22 cellular contexts compared by ENCODE assay signal in genomic region chr6:134146268-134147032, GRCh38.
"Had no signal": no experiment of that assay in that cellular context is flagged by ENCODE, and none has a peak within 500 bp of the region (broad histone marks: within the 10 kb centered on the region; RNA-seq: fewer than 3 reads in every experiment).

No MANE protein-coding gene starts in this region.

- ATAC-seq: activated CD8-positive, alpha-beta T cell treated with anti-CD3 and anti-CD28 coated beads, Interleukin-2, amount 10 ng/mL, durations not matched to agents 7 days and 5 days; body of pancreas had no signal

- H3K36me3 ChIP-seq: left ventricle myocardium inferior, suprapubic skin, upper lobe of left lung had no signal

- H3K27me3 ChIP-seq: body of pancreas, suprapubic skin, upper lobe of left lung had no signal

- DNase-seq: activated CD4-positive, alpha-beta T cell treated with anti-CD3 and anti-CD28 coated beads for 48 hours; activated CD8-positive, alpha-beta memory T cell treated with anti-CD3 and anti-CD28 coated beads, Interleukin-2, amount 50 U/mL, for 4 hours; activated CD8-positive, alpha-beta T cell treated with anti-CD3 and anti-CD28 coated beads, Interleukin-2, amount 10 ng/mL, durations not matched to agents 7 days and 5 days; activated effector memory CD4-positive, alpha-beta T cell treated with anti-CD3 and anti-CD28 coated beads, Interleukin-2, amount 50 U/mL, for 16 hours; activated T-cell treated with anti-CD3 and anti-CD28 coated beads, Interleukin-2, amount 50 U/mL, for 48 hours; amygdala; body of pancreas; cerebellar nuclear complex; dermis blood vessel endothelial cell; endodermal cell; glutamatergic neuron; hypothalamus; left ventricle myocardium inferior; posterior cingulate gyrus; retina; stimulated activated CD4-positive, alpha-beta T cell treated with anti-CD3 and anti-CD28 coated beads, Interleukin-4, amount 100 ng/mL, for 4 hours; stimulated activated CD8-positive, alpha-beta memory T cell treated with anti-CD3 and anti-CD28 coated beads, Interleukin-4, amount 100 ng/mL, for 48 hours; stimulated activated naive CD4-positive, alpha-beta T cell treated with Interleukin-2 at 50 U/mL for 16 hours; SW 1271; upper lobe of left lung had no signal

- H3K27ac ChIP-seq: body of pancreas, left ventricle myocardium inferior, skin epidermis, suprapubic skin, upper lobe of left lung had no signal

- H3K9me3 ChIP-seq: body of pancreas, left ventricle myocardium inferior, suprapubic skin, upper lobe of left lung had no signal

- H3K4me3 ChIP-seq: body of pancreas, left ventricle myocardium inferior, skin epidermis, suprapubic skin, upper lobe of left lung had no signal

- H3K4me1 ChIP-seq: body of pancreas, left ventricle myocardium inferior, suprapubic skin, upper lobe of left lung had no signal
